Comparison of ENCODE assay signal across 1 cellular context in genomic region chr17:40098846-40099626, GRCh38.
TF ChIP-seq lines count a peak whose summit lies in the region.

No MANE protein-coding gene starts in this region.

TF ChIP-seq in K562, 482 proteins besides CTCF, POLR2A, EP300 and RAD21 (continued from another document and continues in another):
- TF ChIP-seq MYC (IDR thresholded peaks at IDR 0.05; ENCODE audit: low read depth, low read length) (peak; percentile 100), MYC (CRISPR knock-in tag; IDR thresholded peaks at IDR 0.05; ENCODE audit: borderline replicate concordance, low read depth) (peak; percentile 30; the same call in 1 of the 2 replicates), MXI1 (IDR thresholded peaks at IDR 0.05; ENCODE audit: low read depth, low read length) (peak; percentile 98), MNT (conservative IDR thresholded peaks at IDR 0.05) (peak; percentile 100), TGIF2 (CRISPR knock-in tag; IDR thresholded peaks at IDR 0.05) (no peak), HOMEZ (CRISPR knock-in tag; IDR thresholded peaks at IDR 0.05) (no peak), RBM39 (optimal IDR thresholded peaks at IDR 0.05; ENCODE audit: low read depth, low read length) (peak; percentile 57), NR3C1 (CRISPR knock-in tag; IDR thresholded peaks at IDR 0.05) (no peak), NCOA1 (IDR thresholded peaks at IDR 0.05; ENCODE audit: low read depth) (peak; percentile 75; the same call in 1 of the 2 replicates), ADNP (tag; IDR thresholded peaks at IDR 0.05) (no peak), CTBP1 (IDR thresholded peaks at IDR 0.05; ENCODE audit: borderline replicate concordance) (no peak), PHF20 (IDR thresholded peaks at IDR 0.05; ENCODE audit: partially characterized antibody) (peak; percentile 70), ZBTB5 (IDR thresholded peaks at IDR 0.05) (0 out of 2 replicates have a peak, but pooled peaks have one; percentile 50), NUFIP1 (IDR thresholded peaks at IDR 0.05; ENCODE audit: partially characterized antibody) (peak; percentile 86), ATF7 (IDR thresholded peaks at IDR 0.05) (peak; percentile 77), BACH1 (tag; IDR thresholded peaks at IDR 0.05) (0 out of 2 replicates have a peak, but pooled peaks have one; percentile 7), ZNF395 (CRISPR knock-in tag; IDR thresholded peaks at IDR 0.05) (peak; percentile 89), DMBX1 (CRISPR knock-in tag; IDR thresholded peaks at IDR 0.05; ENCODE audit: borderline replicate concordance) (0 out of 2 replicates have a peak, but pooled peaks have one; percentile 53), ZC3H8 (IDR thresholded peaks at IDR 0.05) (0 out of 2 replicates have a peak, but pooled peaks have one; percentile 75), NFE2 (IDR thresholded peaks at IDR 0.05; ENCODE audit: low read depth) (peak; percentile 61), BRD9 (IDR thresholded peaks at IDR 0.05; ENCODE audit: low read depth, partially characterized antibody) (peak; percentile 98), FOSL1 (tag; conservative IDR thresholded peaks at IDR 0.05) (peak; percentile 99), AFF4 (CRISPR knock-in tag; IDR thresholded peaks at IDR 0.05) (peak; percentile 62; the same call in 1 of the 2 replicates), ILK (tag; IDR thresholded peaks at IDR 0.05; ENCODE audit: borderline replicate concordance, low read depth) (no peak), RREB1 (CRISPR knock-in tag; IDR thresholded peaks at IDR 0.05) (no peak), PTBP1 (IDR thresholded peaks at IDR 0.05; ENCODE audit: low read depth, low read length) (no peak), MEF2D (tag; conservative IDR thresholded peaks at IDR 0.05; ENCODE audit: low read depth) (peak; percentile 42; the same call in 1 of the 2 replicates), HIVEP1 (CRISPR knock-in tag; IDR thresholded peaks at IDR 0.05) (0 out of 2 replicates have a peak, but pooled peaks have one; percentile 4), KDM4B (IDR thresholded peaks at IDR 0.05; ENCODE audit: borderline replicate concordance in 2 of 2, low read depth in 1 of 2) (peak in 1 of 2 experiments; percentile 91; a peak in 2 of 4 replicates), ZNF592 (IDR thresholded peaks at IDR 0.05) (no peak; the same call in 1 of the 2 replicates), RUNX1 (IDR thresholded peaks at IDR 0.05; ENCODE audit: low read depth) (no peak), HDAC3 (IDR thresholded peaks at IDR 0.05; ENCODE audit: borderline replicate concordance, partially characterized antibody) (peak; percentile 76), ZFX (CRISPR knock-in tag; IDR thresholded peaks at IDR 0.05) (peak; percentile 72), CREM (IDR thresholded peaks at IDR 0.05; ENCODE audit: low read depth) (peak; percentile 66), ETV5 (CRISPR knock-in tag; IDR thresholded peaks at IDR 0.05; ENCODE audit: low read depth) (peak; percentile 80), SMARCC2 (IDR thresholded peaks at IDR 0.05; ENCODE audit: low read depth) (peak; percentile 48; the same call in 1 of the 2 replicates), POLR2AphosphoS5 (IDR thresholded peaks at IDR 0.05; ENCODE audit: control insufficient read depth, insufficient read depth, low read depth, low read length) (0 out of 2 replicates have a peak, but pooled peaks have one; percentile 28), NBN (IDR thresholded peaks at IDR 0.05; ENCODE audit: low read depth) (peak; percentile 90; the same call in 1 of the 2 replicates), CHD2 (IDR thresholded peaks at IDR 0.05; ENCODE audit: low read depth, low read length) (peak; percentile 63)
